In genomic region chr1:119773711-119774241, GRCh38 we compare ENCODE assay signal across 13 cellular contexts. TPM values are rescaled to one million over a fixed set of nuclear protein-coding genes. Genes with fewer than 3 reads are reported as not detected.
DNase-seq lines count a peak whose midpoint lies in the region; ATAC-seq and TF ChIP-seq lines count a peak whose summit lies in the region.
"Had no signal": no experiment of that assay in that cellular context is flagged by ENCODE, and none has a peak within 500 bp of the region (broad histone marks: within the 10 kb centered on the region; RNA-seq: fewer than 3 reads in every experiment).

No MANE protein-coding gene starts in this region.

- H3K9ac ChIP-seq in liver (ENCODE audit: low read depth in 1 of 2, low read length in 2 of 2): peak overlapping the region in 1 of 2 donors; percentile 68

- peak overlapping the region; percentile 80 to 88 for H3K27ac ChIP-seq in liver (ENCODE audit: low read depth in 1 of 2, low read length in 2 of 2)
- H3K27ac ChIP-seq: HL-60 had no signal

- no peaks in the 10 kb centered on the region for H3K9me3 ChIP-seq in liver (ENCODE audit: control insufficient read depth in 4 of 4, low read length in 3 of 4)

- peak; percentile 61 for DNase-seq in AG10803 (ENCODE audit: low read depth)
- peak; percentile 58 for DNase-seq in NCI-H1105 (lab: John Stamatoyannopoulos, UW)
- DNase-seq in dedifferentiated amniotic fluid mesenchymal stem cell (ENCODE audit: extremely low spot score): peak; percentile 61
- no peak for DNase-seq in SHP77 treated with DMSO at 0.1 percent for 48 hours (lab: John Stamatoyannopoulos, UW)
- no peak for DNase-seq in NCI-H1092 (lab: John Stamatoyannopoulos, UW)
- no peak for DNase-seq in T-helper 1 cell
- DNase-seq: activated naive CD4-positive, alpha-beta T cell; CD4-positive, alpha-beta memory T cell; NCI-H526 treated with DMSO at 0.1 percent for 48 hours had no signal

- WGBS in liver: 56% methylated on average over 3 of the region's 3 CpGs

- no peaks in the 10 kb centered on the region for H3K36me3 ChIP-seq in liver (ENCODE audit: control insufficient read depth in 4 of 4, insufficient read depth in 3 of 4, low read depth in 1 of 4, low read length in 3 of 4)

- no peaks in the 10 kb centered on the region for H3K27me3 ChIP-seq in liver (ENCODE audit: control insufficient read depth in 4 of 4, insufficient read depth in 4 of 4, low read length in 3 of 4)

- no peak for TF ChIP-seq RAD21 in liver (IDR thresholded peaks at IDR 0.05)

- H3K4me1 ChIP-seq in liver (ENCODE audit: control insufficient read depth in 4 of 4, insufficient read depth in 4 of 4, low read length in 3 of 4): peaks cover 6 to 58% (median 40%) of the 10 kb centered on the region in 4 donors

- no peak for TF ChIP-seq CTCF in AG10803 (conservative IDR thresholded peaks at IDR 0.05; ENCODE audit: low read length)
- no peak for TF ChIP-seq CTCF in liver (IDR thresholded peaks at IDR 0.05; ENCODE audit: low read depth, low read length, missing input control)

- ATAC-seq in GM18517 (IDR thresholded peaks at IDR 0.05; ENCODE audit: unreplicated experiment): no peak

- H3K4me3 ChIP-seq in AG10803 (ENCODE audit: low read length) (no peak overlapping the region), liver (ENCODE audit: low read depth in 1 of 3, low read length in 3 of 3) (peak overlapping the region in 1 of 3 donors; percentile 22)

TF ChIP-seq in liver, 16 proteins besides CTCF, POLR2A, EP300 and RAD21:
- no peak for TF ChIP-seq ZBTB33 (IDR thresholded peaks at IDR 0.05)
- no peak for TF ChIP-seq EGR1 (IDR thresholded peaks at IDR 0.05; ENCODE audit: low read depth in 2 of 2)
- TF ChIP-seq HNF4A (conservative IDR thresholded peaks at IDR 0.05): peak in 1 of 2 donors; percentile 63
- no peak for TF ChIP-seq FOXA2 (IDR thresholded peaks at IDR 0.05)
- no peak for TF ChIP-seq FOXA1 (IDR thresholded peaks at IDR 0.05)
- TF ChIP-seq HNF4G (IDR thresholded peaks at IDR 0.05): peak; percentile 32
- TF ChIP-seq YY1 (IDR thresholded peaks at IDR 0.05): peak; percentile 82
- TF ChIP-seq REST (IDR thresholded peaks at IDR 0.05): no peak
- TF ChIP-seq GABPA (IDR thresholded peaks at IDR 0.05 in 1 of 2, conservative IDR thresholded peaks at IDR 0.05 in 1 of 2): no peak
- no peak for TF ChIP-seq ATF3 (IDR thresholded peaks at IDR 0.05)
- no peak for TF ChIP-seq MAX (IDR thresholded peaks at IDR 0.05)
- TF ChIP-seq SP1 (IDR thresholded peaks at IDR 0.05): peak; percentile 77
- TF ChIP-seq TAF1 (conservative IDR thresholded peaks at IDR 0.05): peak; percentile 50
- peak; percentile 17 to 24 for TF ChIP-seq JUND (IDR thresholded peaks at IDR 0.05)
- peak; percentile 80 to 93 for TF ChIP-seq RXRA (IDR thresholded peaks at IDR 0.05)
- TF ChIP-seq NR2F2 (IDR thresholded peaks at IDR 0.05): no peak
TF ChIP-seq in liver: peak in this region for 7.

RNA-seq across cellular contexts. Expression of gene HMGCS2, which starts 5.1 kb away (rescaled TPM):
- total RNA-seq in liver: 100 to 1,000 TPM; 297 to 846 TPM
- 100 to 1,000 TPM; 836 to 944 TPM for polyA plus RNA-seq in liver
- total RNA-seq: CD4-positive, alpha-beta memory T cell; lung microvascular endothelial cell had no signal
- polyA plus RNA-seq: CD4-positive, alpha-beta memory T cell had no signal

RNA-seq across cellular contexts. Expression of gene REG4, which starts 37.5 kb away (rescaled TPM):
- total RNA-seq in liver: under 1 TPM; 0.08 to 0.19 TPM
- polyA plus RNA-seq in liver: under 1 TPM in 1 of 2 donors, not detected in 1; 0.15 TPM
- total RNA-seq: lung microvascular endothelial cell had no signal

Comparison
In these comparisons a context has a peak if more than half of its experiments do, and no peak if none do; other contexts are left out.
1. DNase-seq: peak in AG10803 (single experiment), NCI-H1105 (single experiment) and dedifferentiated amniotic fluid mesenchymal stem cell (single experiment); none in SHP77 treated with DMSO at 0.1 percent for 48 hours (single experiment), NCI-H1092 (single experiment) and T-helper 1 cell (0 of 5).